ENCODE assay signal across 8 cellular contexts in the genomic region with DNA sequence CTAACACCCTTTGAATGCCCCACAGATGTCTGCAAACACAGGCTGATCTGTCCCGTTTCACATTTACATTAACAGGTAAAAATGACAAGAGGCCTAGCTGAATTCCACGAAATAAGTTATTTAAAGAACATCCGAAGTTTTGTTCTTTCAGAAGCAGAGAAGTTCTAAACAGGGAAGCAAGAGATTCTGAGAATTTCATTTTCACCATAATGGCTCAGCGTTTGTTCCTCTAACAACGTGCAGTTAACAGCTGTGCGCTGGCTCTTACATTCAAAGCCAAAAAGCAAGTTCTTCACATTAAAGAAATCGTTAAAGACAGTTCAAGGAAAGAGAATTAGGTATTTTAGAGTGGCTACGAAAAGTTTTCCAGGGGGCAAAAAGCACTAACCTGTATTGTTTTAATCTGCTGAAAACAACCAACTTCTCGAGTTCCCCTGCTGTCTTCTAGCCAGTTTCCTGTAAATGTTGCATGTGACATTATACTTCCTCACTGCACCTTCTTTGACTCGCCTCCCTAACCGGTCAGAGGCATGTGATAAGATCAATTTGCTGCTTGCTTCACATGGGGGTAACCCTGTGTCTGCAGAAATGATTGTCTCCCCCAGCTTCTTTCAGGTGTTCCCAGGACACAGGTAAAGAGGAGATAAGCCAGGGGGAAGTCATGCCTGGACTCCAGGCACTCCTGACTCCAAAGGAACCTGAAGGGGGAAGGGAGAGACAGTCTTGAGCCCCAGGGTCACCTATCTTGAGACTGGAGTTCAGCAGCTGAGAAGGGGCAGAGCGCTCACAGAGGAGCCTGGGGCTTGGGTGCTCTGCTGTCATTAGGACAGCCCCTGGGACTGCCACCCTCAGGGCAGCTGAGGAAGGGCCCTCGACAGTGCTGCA. TPM values are rescaled to one million over a fixed set of nuclear protein-coding genes. Genes with fewer than 3 reads are reported as not detected.
DNase-seq lines count a peak whose midpoint lies in the region; ATAC-seq and TF ChIP-seq lines count a peak whose summit lies in the region.

No MANE protein-coding gene starts in this region.

- TF ChIP-seq CTCF in liver (IDR thresholded peaks at IDR 0.05; ENCODE audit: low read depth, low read length, missing input control) = no peak
- no peak for TF ChIP-seq CTCF in ovary (IDR thresholded peaks at IDR 0.05)

- TF ChIP-seq POLR2A in ovary (IDR thresholded peaks at IDR 0.05) = no peak

- no peak for TF ChIP-seq EP300 in ovary (IDR thresholded peaks at IDR 0.05)

- H3K27ac ChIP-seq in liver (ENCODE audit: low read depth in 1 of 2, low read length in 2 of 2) (peak overlapping the region; percentile 46 to 53), stomach smooth muscle (ENCODE audit: low read length) (peak overlapping the region; percentile 47), ovary (no peak overlapping the region)

- H3K9ac ChIP-seq in liver (ENCODE audit: low read depth in 1 of 2, low read length in 2 of 2) (peak overlapping the region in 1 of 2 donors; percentile 66), stomach smooth muscle (ENCODE audit: low read length in 2 of 2) (peak overlapping the region; percentile 40 to 55)

- H3K27me3 ChIP-seq in liver (ENCODE audit: control insufficient read depth in 4 of 4, insufficient read depth in 4 of 4, low read length in 3 of 4) (no peaks in the 10 kb centered on the region), stomach smooth muscle (ENCODE audit: control insufficient read depth in 1 of 2, insufficient read depth in 2 of 2, low read length in 2 of 2) (no peaks in the 10 kb centered on the region), ovary (no peaks in the 10 kb centered on the region)

- 72% methylated on average over 13 of the region's 13 CpGs for WGBS in liver
- WGBS in ovary, 3 donors = 47 to 53% (median 52%) methylated on average over 13 of the region's 13 CpGs

- no peaks in the 10 kb centered on the region for H3K9me3 ChIP-seq in liver (ENCODE audit: control insufficient read depth in 4 of 4, low read length in 3 of 4)
- H3K9me3 ChIP-seq in stomach smooth muscle (ENCODE audit: control insufficient read depth in 2 of 2, low read length in 2 of 2) = no peaks in the 10 kb centered on the region
- H3K9me3 ChIP-seq in ovary = no peaks in the 10 kb centered on the region

- ATAC-seq in GM18498 (IDR thresholded peaks at IDR 0.05; ENCODE audit: unreplicated experiment) (peak; percentile 81), HG02623 (IDR thresholded peaks at IDR 0.05; ENCODE audit: unreplicated experiment) (peak; percentile 64)

- H3K36me3 ChIP-seq in liver (ENCODE audit: control insufficient read depth in 4 of 4, insufficient read depth in 3 of 4, low read depth in 1 of 4, low read length in 3 of 4) (peaks cover 0 to 3% (median 0%) of the 10 kb centered on the region in 4 donors), stomach smooth muscle (ENCODE audit: control insufficient read depth in 2 of 2, insufficient read depth in 2 of 2, low read length in 2 of 2) (no peaks in the 10 kb centered on the region), ovary (no peaks in the 10 kb centered on the region)

- DNase-seq in NOMO-1 treated with dmso at 0.1 percent for 144 hours (lab: John Stamatoyannopoulos, UW; ENCODE audit: unreplicated experiment) (peak; percentile 58), HuH-7.5 (ENCODE audit: low spot score) (no peak), ovary (no peak)
- DNase-seq in activated gamma-delta T cell treated with anti-CD3 and anti-CD28 coated beads, Interleukin-2, amount 50 U/mL, for 16 hours (ENCODE audit: low read depth) = peak; percentile 29

- intact Hi-C loops in ovary (cut with DNase I) = no loop called here

- no peak for TF ChIP-seq RAD21 in liver (IDR thresholded peaks at IDR 0.05)

- H3K4me1 ChIP-seq in liver (ENCODE audit: control insufficient read depth in 4 of 4, insufficient read depth in 4 of 4, low read length in 3 of 4) (no peaks in the 10 kb centered on the region), stomach smooth muscle (ENCODE audit: control insufficient read depth, insufficient read depth, low read length) (peaks cover 31% of the 10 kb centered on the region), ovary (ENCODE audit: insufficient read depth) (peaks cover 4% of the 10 kb centered on the region)

- H3K4me3 ChIP-seq in liver (ENCODE audit: low read depth in 1 of 3, low read length in 3 of 3) = no peak overlapping the region
- peak overlapping the region; percentile 28 to 54 for H3K4me3 ChIP-seq in stomach smooth muscle (ENCODE audit: low read length in 2 of 2)
- no peak overlapping the region for H3K4me3 ChIP-seq in ovary

TF ChIP-seq in liver, 16 proteins besides CTCF, POLR2A, EP300 and RAD21:
- TF ChIP-seq, protein P1, sequence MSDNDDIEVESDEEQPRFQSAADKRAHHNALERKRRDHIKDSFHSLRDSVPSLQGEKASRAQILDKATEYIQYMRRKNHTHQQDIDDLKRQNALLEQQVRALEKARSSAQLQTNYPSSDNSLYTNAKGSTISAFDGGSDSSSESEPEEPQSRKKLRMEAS (IDR thresholded peaks at IDR 0.05) = peak; percentile 12
- no peak for TF ChIP-seq GABPA (IDR thresholded peaks at IDR 0.05 in 1 of 2, conservative IDR thresholded peaks at IDR 0.05 in 1 of 2)
- TF ChIP-seq, protein P2, sequence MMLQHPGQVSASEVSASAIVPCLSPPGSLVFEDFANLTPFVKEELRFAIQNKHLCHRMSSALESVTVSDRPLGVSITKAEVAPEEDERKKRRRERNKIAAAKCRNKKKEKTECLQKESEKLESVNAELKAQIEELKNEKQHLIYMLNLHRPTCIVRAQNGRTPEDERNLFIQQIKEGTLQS (IDR thresholded peaks at IDR 0.05) = no peak
- no peak for TF ChIP-seq FOXA2 (IDR thresholded peaks at IDR 0.05)

RNA-seq across cellular contexts. Expression of a gene that starts 36.8 kb away (rescaled TPM):
- 1 to 10 TPM; 7.3 to 7.7 TPM for total RNA-seq in liver
- polyA plus RNA-seq in liver = 1 to 10 TPM; 4.7 to 5.3 TPM
- 10 to 100 TPM in 6 of 7 donors, 1 to 10 TPM in 1; 9.7 to 42.6 (median 24.4) TPM for total RNA-seq in ovary
- polyA plus RNA-seq in ovary = 10 to 100 TPM; 13.3 to 34.7 TPM

Comparison
In these comparisons a context has a peak if more than half of its experiments do, and no peak if none do; other contexts are left out.
1. DNase-seq: peak in NOMO-1 treated with dmso at 0.1 percent for 144 hours (single experiment) and activated gamma-delta T cell treated with anti-CD3 and anti-CD28 coated beads, Interleukin-2, amount 50 U/mL, for 16 hours (single experiment); none in HuH-7.5 (single experiment) and ovary (0 of 5).
2. H3K27ac ChIP-seq: peak in liver (2 of 2) and stomach smooth muscle (single experiment); none in ovary (0 of 2).
3. H3K4me3 ChIP-seq: peak in stomach smooth muscle (2 of 2); none in liver (0 of 3) and ovary (single experiment).